ENCODE assay signal across 23 cellular contexts in the genomic region with DNA sequence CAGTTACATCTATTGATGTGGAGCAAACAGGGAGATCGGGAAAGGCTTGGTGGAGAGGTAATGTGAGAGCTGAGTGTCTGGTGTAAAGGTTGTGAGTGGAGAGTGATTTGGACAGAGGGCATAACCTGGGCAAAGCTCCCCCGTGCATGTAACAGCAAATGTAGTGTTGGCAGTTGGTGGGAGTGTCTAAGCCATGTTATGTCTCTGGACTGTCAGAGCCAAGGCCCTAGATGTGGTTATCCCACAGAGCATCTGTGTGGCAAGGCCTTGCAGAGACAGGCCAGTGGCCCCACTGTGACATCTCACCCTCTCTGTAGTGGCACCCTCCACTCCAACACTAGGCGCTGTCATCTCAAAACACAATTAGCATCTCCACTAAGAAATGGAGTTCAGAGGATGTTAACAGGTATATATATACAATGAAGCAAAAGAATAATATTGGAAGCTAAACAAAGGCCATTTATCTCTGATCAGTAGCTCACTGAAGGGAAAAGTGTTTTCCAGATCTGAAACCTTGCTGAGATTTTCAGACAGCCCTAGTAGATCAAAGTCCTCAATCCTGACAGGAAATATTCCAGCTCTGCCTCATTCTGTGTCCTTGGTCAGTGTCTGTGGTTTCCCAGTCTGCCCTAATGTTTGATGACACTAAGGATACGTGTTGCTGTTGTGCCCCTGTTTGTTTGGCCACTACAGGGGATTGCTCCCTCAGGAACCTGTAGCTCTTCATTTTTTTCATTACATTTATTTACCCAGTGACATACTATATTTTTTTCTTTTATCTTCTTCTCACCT. TPM values are rescaled to one million over a fixed set of nuclear protein-coding genes. Genes with fewer than 3 reads are reported as not detected.
A peak's percentile ranks its signal among the peaks of the same experiment; 100 is the strongest.
DNase-seq lines count a peak whose midpoint lies in the region; ATAC-seq and TF ChIP-seq lines count a peak whose summit lies in the region.
"Had no signal": no experiment of that assay in that cellular context is flagged by ENCODE, and none has a peak within 500 bp of the region (broad histone marks: within the 10 kb centered on the region; RNA-seq: fewer than 3 reads in every experiment).

No MANE protein-coding gene starts in this region.

- no peaks in the 10 kb centered on the region for H3K27me3 Mint-ChIP-seq in endodermal cell (ENCODE audit: insufficient read depth)
- H3K27me3 Mint-ChIP-seq: memory B cell, naive B cell had no signal

- no peak overlapping the region for H3K4me3 ChIP-seq in AG10803 (ENCODE audit: low read length)
- H3K4me3 ChIP-seq in endodermal cell (ENCODE audit: low read length): no peak overlapping the region
- no peak overlapping the region for H3K4me3 ChIP-seq in right lobe of liver
- H3K4me3 ChIP-seq in tibial nerve: no peak overlapping the region
- no peak overlapping the region for H3K4me3 ChIP-seq in uterus
- H3K4me3 ChIP-seq: SK-N-MC had no signal

- no peaks in the 10 kb centered on the region for H3K9me3 Mint-ChIP-seq in endodermal cell

- WGBS in endodermal cell (ENCODE audit: insufficient coverage in 1 of 2, insufficient read length in 1 of 2), 2 experiments: 92 to 97% methylated on average over 2 to 4 of the region's 4 CpGs
- 35% methylated on average over 3 of the region's 4 CpGs for WGBS in right lobe of liver (ENCODE audit: insufficient coverage, low coverage, low lambda C conversion rate, missing lambda C conversion rate)
- WGBS in tibial nerve, 2 donors: 80 to 84% methylated on average over 4 of the region's 4 CpGs

- H3K36me3 ChIP-seq in endodermal cell (ENCODE audit: control insufficient read depth, insufficient read depth, low read length) (no peaks in the 10 kb centered on the region), right lobe of liver (no peaks in the 10 kb centered on the region), tibial nerve (no peaks in the 10 kb centered on the region), uterus (no peaks in the 10 kb centered on the region)

- H3K4me3 Mint-ChIP-seq in endodermal cell: no peak overlapping the region
- H3K4me3 Mint-ChIP-seq: memory B cell, naive B cell had no signal

- H3K27ac Mint-ChIP-seq in endodermal cell: peak overlapping the region; percentile 1
- H3K27ac Mint-ChIP-seq: memory B cell had no signal

- no peak for TF ChIP-seq EP300 in tibial nerve (IDR thresholded peaks at IDR 0.05)

- H3K27me3 ChIP-seq in endodermal cell (ENCODE audit: control insufficient read depth, insufficient read depth, low read length, poor library complexity, severe bottlenecking) (no peaks in the 10 kb centered on the region), right lobe of liver (no peaks in the 10 kb centered on the region), tibial nerve (no peaks in the 10 kb centered on the region), uterus (no peaks in the 10 kb centered on the region)

- no peak overlapping the region for H3K9ac ChIP-seq in endodermal cell (ENCODE audit: extremely low read depth, low read length, poor library complexity, severe bottlenecking)
- H3K9ac ChIP-seq: KMS-11 had no signal

- H3K9me3 ChIP-seq in endodermal cell (ENCODE audit: control insufficient read depth, low read length) (no peaks in the 10 kb centered on the region), right lobe of liver (no peaks in the 10 kb centered on the region), tibial nerve (no peaks in the 10 kb centered on the region), uterus (no peaks in the 10 kb centered on the region)

- TF ChIP-seq CTCF in AG10803 (conservative IDR thresholded peaks at IDR 0.05; ENCODE audit: low read length) (no peak), endodermal cell (conservative IDR thresholded peaks at IDR 0.05) (no peak), right lobe of liver (IDR thresholded peaks at IDR 0.05) (no peak), tibial nerve (IDR thresholded peaks at IDR 0.05) (no peak), uterus (IDR thresholded peaks at IDR 0.05) (no peak)

- H3K4me1 ChIP-seq in endodermal cell (ENCODE audit: control insufficient read depth, insufficient read depth, low read length): no peaks in the 10 kb centered on the region
- peaks cover 0 to 31% (median 7%) of the 10 kb centered on the region in 4 donors for H3K4me1 ChIP-seq in right lobe of liver
- peaks cover 0 to 68% (median 17%) of the 10 kb centered on the region in 4 donors for H3K4me1 ChIP-seq in tibial nerve
- H3K4me1 ChIP-seq in uterus: peaks cover 0 to 7% of the 10 kb centered on the region in 2 donors

- intact Hi-C loops in right lobe of liver (cut with DNase I) (no loop called here), uterus (cut with DNase I; ENCODE audit: low total_unique reads) (no loop called here)

- H3K36me3 Mint-ChIP-seq in endodermal cell (ENCODE audit: low read depth): peaks cover 6% of the 10 kb centered on the region

- H3K27ac ChIP-seq in endodermal cell (ENCODE audit: low read depth, low read length) (no peak overlapping the region), right lobe of liver (peak overlapping the region in 1 of 3 donors; percentile 31), tibial nerve (no peak overlapping the region), uterus (no peak overlapping the region)
- H3K27ac ChIP-seq: KMS-11, SK-N-MC had no signal

- TF ChIP-seq POLR2A in right lobe of liver (IDR thresholded peaks at IDR 0.05) (no peak), tibial nerve (IDR thresholded peaks at IDR 0.05) (no peak), uterus (IDR thresholded peaks at IDR 0.05) (no peak)

- ATAC-seq in right lobe of liver (peak; percentile 74 to 85 (median 78)), HG03457 (IDR thresholded peaks at IDR 0.05; ENCODE audit: unreplicated experiment) (no peak)

- H3K4me1 Mint-ChIP-seq in endodermal cell: no peaks in the 10 kb centered on the region

- DNase-seq in AG10803 (ENCODE audit: low read depth) (peak; percentile 5), NCI-H69 (lab: John Stamatoyannopoulos, UW) (peak; percentile 9), endodermal cell (no peak), right lobe of liver (no peak), tibial nerve (ENCODE audit: low spot score in 2 of 2) (no peak), uterus (no peak), NOMO-1 treated with DMSO at 0.1 percent for 48 hours (lab: John Stamatoyannopoulos, UW; ENCODE audit: unreplicated experiment) (no peak)
- DNase-seq: activated CD4-positive, alpha-beta T cell treated with anti-CD3 and anti-CD28 coated beads for 4 hours; activated gamma-delta T cell treated with Interleukin-2 at 50 U/mL for 16 hours; activated T-cell treated with anti-CD3 and anti-CD28 coated beads, Interleukin-2, amount 50 U/mL, for 1 hour; AML-193; dermis blood vessel endothelial cell; kidney; naive B cell; NCI-H1417 treated with DMSO at 0.1 percent for 48 hours; NCI-H2081; NCI-H226; RPMI8226; trophoblast cell had no signal

RNA-seq across cellular contexts. Expression of a gene that starts 20.2 kb away (rescaled TPM):
- total RNA-seq in endodermal cell: 100 to 1,000 TPM; 135 to 136 TPM
- polyA plus RNA-seq in endodermal cell (2013, experiment 1 of 2): 164 TPM
- polyA plus RNA-seq in endodermal cell (2013, experiment 2 of 2): 145 TPM
- total RNA-seq in right lobe of liver: 10 to 100 TPM; 34.9 to 56.2 (median 46.6) TPM
- 10 to 100 TPM; 63.8 to 81.5 (median 73.3) TPM for total RNA-seq in tibial nerve
- 10 to 100 TPM; 25.9 to 94.9 (median 64.0) TPM for total RNA-seq in uterus

RNA-seq across cellular contexts. Expression of a gene that starts 21.6 kb away (rescaled TPM):
- total RNA-seq in endodermal cell (10 to 100 TPM; 13.9 to 15.6 TPM), right lobe of liver (10 to 100 TPM in 5 of 6 experiments, 1 to 10 TPM in 1; 9.5 to 28.3 (median 19.6) TPM), tibial nerve (1 to 10 TPM; 4.6 to 7.3 (median 6.7) TPM), uterus (10 to 100 TPM in 1 of 4 donors, 1 to 10 TPM in 3; 1.5 to 13.2 (median 8.2) TPM)
- polyA plus RNA-seq in endodermal cell (2013, experiment 1 of 2): 7.7 TPM
- polyA plus RNA-seq in endodermal cell (2013, experiment 2 of 2): 7.8 TPM

Comparison
In these comparisons a context has a peak if more than half of its experiments do, and no peak if none do; other contexts are left out.
1. DNase-seq: peak in AG10803 (single experiment) and NCI-H69 (single experiment); none in endodermal cell (single experiment), right lobe of liver (0 of 3), tibial nerve (0 of 2), uterus (0 of 2) and NOMO-1 treated with DMSO at 0.1 percent for 48 hours (single experiment).